Comparison of ENCODE assay signal across 8 cellular contexts in the genomic region with DNA sequence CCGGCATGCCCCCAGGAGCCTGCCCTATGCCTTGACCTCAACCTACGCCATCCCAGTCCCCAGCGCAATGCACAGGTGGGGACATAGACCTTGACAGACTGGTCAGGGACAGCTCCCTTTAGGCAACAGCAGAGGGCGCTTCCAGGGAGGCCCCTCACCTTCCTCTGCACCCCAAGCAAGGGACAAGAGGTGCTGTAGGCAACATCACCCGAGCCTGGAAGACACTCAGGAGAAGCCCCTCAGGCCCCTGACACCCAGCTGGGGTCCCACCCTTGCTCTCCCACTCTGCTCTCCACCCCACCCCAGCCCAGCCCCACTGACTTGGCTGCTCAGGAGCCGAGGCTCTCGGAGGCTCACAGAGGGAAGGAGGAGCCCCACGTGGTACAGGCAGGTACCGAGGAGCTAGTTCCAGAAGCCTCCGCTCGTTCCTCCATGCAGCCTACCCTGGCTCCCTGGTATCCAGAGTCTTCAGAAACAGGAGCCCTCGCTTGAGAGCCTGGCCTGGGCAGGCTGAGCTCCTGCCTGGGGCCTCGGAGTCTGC. TPM values are rescaled to one million over a fixed set of nuclear protein-coding genes. Genes with fewer than 3 reads are reported as not detected.
DNase-seq lines count a peak whose midpoint lies in the region; ATAC-seq, FAIRE-seq and TF ChIP-seq lines count a peak whose summit lies in the region.

No MANE protein-coding gene starts in this region.

- H3K9me2 ChIP-seq in PC-9 (ENCODE audit: insufficient read depth): no peaks in the 10 kb centered on the region

- TF ChIP-seq CTCF in PC-9 (conservative IDR thresholded peaks at IDR 0.05): peak; percentile 80
- TF ChIP-seq CTCF in fibroblast of the aortic adventitia (IDR thresholded peaks at IDR 0.05; ENCODE audit: insufficient read depth, low read length): peak; percentile 36

- CTCF ChIA-PET in PC-9 (lab: Charles Lee): interaction anchor here (0.5 to 1.5 kb wide), 10 partner anchors 9 to 1109 kb away, joined by 3 to 14 read pairs (median 5); partner anchors contain the start of gene IBA57

- H3K4me3 ChIP-seq in PC-9: no peak overlapping the region
- H3K4me3 ChIP-seq in fibroblast of the aortic adventitia (ENCODE audit: low read depth, low read length): no peak overlapping the region
- H3K4me3 ChIP-seq in small intestine (ENCODE audit: low read depth in 1 of 2, low read length in 2 of 2): no peak overlapping the region

- POLR2A ChIA-PET in PC-9 (lab: Charles Lee; ENCODE audit: unreplicated experiment): no interaction called here

- H3K36me3 ChIP-seq in PC-9 (ENCODE audit: low read depth) (no peaks in the 10 kb centered on the region), small intestine (ENCODE audit: control insufficient read depth in 2 of 2, insufficient read depth in 2 of 2, low read length in 2 of 2) (no peaks in the 10 kb centered on the region)

- H3K27ac ChIP-seq in PC-9: no peak overlapping the region
- no peak overlapping the region for H3K27ac ChIP-seq in small intestine (ENCODE audit: low read depth in 1 of 2, low read length in 1 of 2)

- peak; percentile 38 for DNase-seq in AG20443 (ENCODE audit: low spot score)
- DNase-seq in GM19238 (ENCODE audit: insufficient read length, low spot score): peak; percentile 48
- DNase-seq in PC-9: peak; percentile 43 to 59
- DNase-seq in fibroblast of the aortic adventitia (ENCODE audit: low read depth): no peak
- peak; percentile 31 for DNase-seq in small intestine
- DNase-seq in activated CD4-positive, alpha-beta T cell treated with anti-CD3 and anti-CD28 coated beads, Interleukin-2, amount 50 U/mL, for 1 hour: no peak
- DNase-seq in NCI-H187 (lab: John Stamatoyannopoulos, UW): no peak

- H3K9me3 ChIP-seq in PC-9 (ENCODE audit: insufficient read depth, low read depth): no peaks in the 10 kb centered on the region
- no peaks in the 10 kb centered on the region for H3K9me3 ChIP-seq in small intestine (ENCODE audit: control insufficient read depth, low read depth)

- no peaks in the 10 kb centered on the region for H4K20me1 ChIP-seq in PC-9 (ENCODE audit: insufficient read depth)

- H3K27me3 ChIP-seq in PC-9 (ENCODE audit: insufficient read depth, low read depth): peaks cover 13% of the 10 kb centered on the region
- peaks cover 26 to 40% of the 10 kb centered on the region in 2 donors for H3K27me3 ChIP-seq in small intestine (ENCODE audit: control insufficient read depth in 2 of 2, insufficient read depth in 2 of 2, low read length in 2 of 2)

- H3F3A ChIP-seq in PC-9 (ENCODE audit: insufficient read depth, low read depth): peaks cover 3% of the 10 kb centered on the region; the same call in 1 of the 2 replicates

- H3K79me2 ChIP-seq in PC-9 (ENCODE audit: low read depth): no peaks in the 10 kb centered on the region

- FAIRE-seq in small intestine (lab: Jason Lieb, UNC): no peak

- no peak overlapping the region for H2AFZ ChIP-seq in PC-9

- BruUV-seq in PC-9 (replicated peaks; lab: Mats Ljungman, UMichigan): no TSS peak

- no peak for ATAC-seq in HG03045 (IDR thresholded peaks at IDR 0.05; ENCODE audit: unreplicated experiment)

- WGBS in small intestine, 3 donors: 8 to 16% (median 10%) methylated on average over 13 of the region's 13 CpGs

- H3K4me2 ChIP-seq in PC-9: no peak overlapping the region

- intact Hi-C loops in PC-9 (cut with micrococcal nuclease; ENCODE audit: unreplicated experiment): loop anchor here (1.0 to 2.0 kb wide), 5 partner anchors 38 to 511 kb away; partner anchors contain the start of gene C1orf35

- H3K4me1 ChIP-seq in PC-9 (replicated peaks; ENCODE audit: insufficient read depth): no peaks in the 10 kb centered on the region
- H3K4me1 ChIP-seq in small intestine (ENCODE audit: control insufficient read depth in 2 of 2, insufficient read depth in 1 of 2, low read depth in 1 of 2, low read length in 1 of 2): no peaks in the 10 kb centered on the region

RNA-seq across cellular contexts. Expression of gene WNT3A, which starts 2.4 kb away (rescaled TPM):
- 0.24 and 0.53 TPM in 2 replicates for total RNA-seq in PC-9 (2021)
- not detected in 2 replicates for total RNA-seq in fibroblast of the aortic adventitia (ENCODE audit: low replicate concordance)
- not detected for polyA plus RNA-seq in small intestine

RNA-seq across cellular contexts. Expression of gene WNT9A, which starts 56.7 kb away (rescaled TPM):
- total RNA-seq in PC-9 (2021): 42.2 and 42.4 TPM in 2 replicates
- 0.41 and 0.99 TPM in 2 replicates for total RNA-seq in fibroblast of the aortic adventitia (ENCODE audit: low replicate concordance)
- 1 to 10 TPM in 1 of 3 donors, under 1 TPM in 2; 0.27 to 1.9 (median 0.45) TPM for polyA plus RNA-seq in small intestine

Comparison
In these comparisons a context has a peak if more than half of its experiments do, and no peak if none do; other contexts are left out.
1. DNase-seq: peak in AG20443 (single experiment), GM19238 (single experiment), PC-9 (2 of 2) and small intestine (single experiment); none in fibroblast of the aortic adventitia (single experiment), activated CD4-positive, alpha-beta T cell treated with anti-CD3 and anti-CD28 coated beads, Interleukin-2, amount 50 U/mL, for 1 hour (single experiment) and NCI-H187 (0 of 2).
2. RNA of gene WNT9A, which starts 56.7 kb away (total RNA-seq): 42.2 to 42.4 TPM in PC-9; 0.41 to 0.99 TPM in fibroblast of the aortic adventitia; every median in the first group is over 10 times any median in the second.